Comparison of ENCODE assay signal across 1 cellular context in the genomic region with DNA sequence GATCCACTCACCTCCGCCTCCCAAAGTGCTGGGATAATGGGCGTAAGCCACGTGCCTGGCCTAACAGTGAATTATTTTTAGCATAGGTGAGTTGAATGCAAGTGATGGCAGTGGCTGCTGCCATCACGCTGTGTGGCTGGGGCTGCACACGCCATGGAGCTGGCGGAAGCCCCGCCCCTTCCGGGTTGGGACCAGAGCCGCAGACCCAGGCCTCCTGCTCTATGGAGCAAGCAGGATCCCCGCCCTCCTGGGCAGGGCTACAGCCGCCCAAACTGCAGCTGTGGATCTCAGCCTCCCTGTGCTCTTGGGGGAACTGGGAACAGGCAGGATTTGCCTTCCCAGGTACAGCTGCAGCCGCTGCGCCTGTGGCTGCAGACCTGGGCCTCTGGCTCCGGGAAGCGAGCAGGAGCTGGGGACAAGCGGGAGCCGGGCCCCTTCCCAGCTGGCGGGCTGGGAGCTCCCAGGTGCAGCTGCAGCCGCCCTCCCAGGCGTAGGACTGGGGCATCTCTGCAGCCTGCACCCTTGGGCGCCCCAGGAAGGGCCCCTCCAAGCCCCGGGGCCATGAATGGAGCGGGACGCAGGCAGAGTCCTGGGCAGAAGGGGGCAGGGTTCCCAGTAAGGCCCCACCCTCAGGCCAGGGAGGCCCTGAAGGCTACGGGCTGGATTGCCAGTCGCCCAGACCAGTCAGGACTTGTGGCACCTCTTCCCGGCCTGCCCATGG.
TF ChIP-seq lines count a peak whose summit lies in the region.

No MANE protein-coding gene starts in this region.

TF ChIP-seq in HCT116, 20 proteins besides CTCF, POLR2A, EP300 and RAD21:
- TF ChIP-seq ZFX (IDR thresholded peaks at IDR 0.05), result peak; percentile 42; the same call in 1 of the 2 replicates
- no peak for TF ChIP-seq EZH2phosphoT487 (IDR thresholded peaks at IDR 0.05; ENCODE audit: borderline replicate concordance)
